1 cellular context compared by ENCODE assay signal in genomic region chr3:196080997-196081833, GRCh38.
TF ChIP-seq lines count a peak whose summit lies in the region.

No MANE protein-coding gene starts in this region.

TF ChIP-seq in HepG2, 621 proteins besides CTCF, POLR2A, EP300 and RAD21 (continued from another document and continues in another):
- TF ChIP-seq HDAC2 (CRISPR knock-in tag; IDR thresholded peaks at IDR 0.05) (no peak; the same call in none of the 2 replicates), MLXIP (CRISPR knock-in tag; IDR thresholded peaks at IDR 0.05; ENCODE audit: borderline replicate concordance) (no peak), IRF1 (CRISPR knock-in tag; IDR thresholded peaks at IDR 0.05; ENCODE audit: low read depth) (no peak), ZNF644 (CRISPR knock-in tag; IDR thresholded peaks at IDR 0.05; ENCODE audit: low read depth) (no peak), CC2D1A (CRISPR knock-in tag; IDR thresholded peaks at IDR 0.05) (no peak), ZNF451 (CRISPR knock-in tag; IDR thresholded peaks at IDR 0.05) (no peak), SIN3A (IDR thresholded peaks at IDR 0.05; ENCODE audit: borderline replicate concordance, low read depth, low read length) (peak; percentile 81; the same call in 1 of the 2 replicates), ZNF781 (CRISPR knock-in tag; IDR thresholded peaks at IDR 0.05; ENCODE audit: borderline replicate concordance, not compliant biosample characterization) (no peak), PREB (CRISPR knock-in tag; IDR thresholded peaks at IDR 0.05) (no peak), ZNF557 (CRISPR knock-in tag; IDR thresholded peaks at IDR 0.05) (no peak; the same call in 1 of the 2 replicates), ZNF746 (CRISPR knock-in tag; IDR thresholded peaks at IDR 0.05) (no peak), LRRFIP1 (CRISPR knock-in tag; conservative IDR thresholded peaks at IDR 0.05) (no peak), GABPB1 (CRISPR knock-in tag; IDR thresholded peaks at IDR 0.05) (no peak), KAT7 (CRISPR knock-in tag; IDR thresholded peaks at IDR 0.05; ENCODE audit: borderline replicate concordance) (no peak), NBN (conservative IDR thresholded peaks at IDR 0.05) (no peak), ZNF230 (CRISPR knock-in tag; IDR thresholded peaks at IDR 0.05) (peak; percentile 62; the same call in 1 of the 2 replicates), ARID2 (CRISPR knock-in tag; IDR thresholded peaks at IDR 0.05; ENCODE audit: borderline replicate concordance) (no peak), SCMH1 (CRISPR knock-in tag; IDR thresholded peaks at IDR 0.05; ENCODE audit: borderline replicate concordance) (no peak), YY1 (IDR thresholded peaks at IDR 0.05; ENCODE audit: insufficient read depth, insufficient replicate concordance, low read depth, low read length) (no peak), TBX3 (IDR thresholded peaks at IDR 0.05; ENCODE audit: borderline replicate concordance) (no peak), ZNF839 (CRISPR knock-in tag; IDR thresholded peaks at IDR 0.05; ENCODE audit: borderline replicate concordance) (no peak), MED1 (CRISPR knock-in tag; IDR thresholded peaks at IDR 0.05) (no peak), PHB2 (IDR thresholded peaks at IDR 0.05; ENCODE audit: partially characterized antibody) (no peak), THAP8 (CRISPR knock-in tag; IDR thresholded peaks at IDR 0.05; ENCODE audit: borderline replicate concordance) (no peak), ZNF672 (CRISPR knock-in tag; IDR thresholded peaks at IDR 0.05) (peak; percentile 55; the same call in 1 of the 2 replicates), ZNF598 (CRISPR knock-in tag; IDR thresholded peaks at IDR 0.05; ENCODE audit: borderline replicate concordance) (no peak), ZNF879 (CRISPR knock-in tag; IDR thresholded peaks at IDR 0.05) (no peak), ZNF333 (CRISPR knock-in tag; IDR thresholded peaks at IDR 0.05; ENCODE audit: borderline replicate concordance) (no peak), ZNF777 (CRISPR knock-in tag; IDR thresholded peaks at IDR 0.05) (no peak; the same call in 1 of the 2 replicates), MIXL1 (CRISPR knock-in tag; IDR thresholded peaks at IDR 0.05) (no peak), ZFP90 (CRISPR knock-in tag; IDR thresholded peaks at IDR 0.05; ENCODE audit: borderline replicate concordance) (no peak), RAD51 (IDR thresholded peaks at IDR 0.05; ENCODE audit: borderline replicate concordance) (no peak), KAT2B (IDR thresholded peaks at IDR 0.05; ENCODE audit: borderline replicate concordance, low read depth, low read length) (no peak), ZXDC (CRISPR knock-in tag; IDR thresholded peaks at IDR 0.05) (no peak; the same call in 1 of the 2 replicates), REST (IDR thresholded peaks at IDR 0.05; ENCODE audit: borderline replicate concordance in 1 of 2, low read depth in 1 of 2, low read length in 2 of 2) (peak in 1 of 2 experiments; percentile 82; a peak in 3 of 4 replicates), ZBTB1 (CRISPR knock-in tag; IDR thresholded peaks at IDR 0.05; ENCODE audit: borderline replicate concordance) (no peak), ZNF18 (CRISPR knock-in tag; IDR thresholded peaks at IDR 0.05; ENCODE audit: insufficient replicate concordance) (peak; percentile 18), ZBTB7A (CRISPR knock-in tag; IDR thresholded peaks at IDR 0.05) (no peak), ISL2 (CRISPR knock-in tag; IDR thresholded peaks at IDR 0.05) (no peak), ZNF674 (CRISPR knock-in tag; IDR thresholded peaks at IDR 0.05; ENCODE audit: low read depth) (no peak), HDAC1 (CRISPR knock-in tag; IDR thresholded peaks at IDR 0.05) (peak; percentile 86), FOXM1 (CRISPR knock-in tag; IDR thresholded peaks at IDR 0.05) (no peak), HOXA5 (CRISPR knock-in tag; IDR thresholded peaks at IDR 0.05) (no peak), NFYB (CRISPR knock-in tag; IDR thresholded peaks at IDR 0.05) (no peak), ZKSCAN8 (CRISPR knock-in tag; IDR thresholded peaks at IDR 0.05; ENCODE audit: borderline replicate concordance) (no peak), KDM3A (CRISPR knock-in tag; IDR thresholded peaks at IDR 0.05; ENCODE audit: low read depth) (no peak), ZNF510 (CRISPR knock-in tag; IDR thresholded peaks at IDR 0.05; ENCODE audit: low read depth) (no peak), KDM2A (CRISPR knock-in tag; IDR thresholded peaks at IDR 0.05; ENCODE audit: borderline replicate concordance, low read depth) (no peak; the same call in 1 of the 2 replicates), ZNF572 (CRISPR knock-in tag; IDR thresholded peaks at IDR 0.05) (no peak), IKZF4 (CRISPR knock-in tag; IDR thresholded peaks at IDR 0.05; ENCODE audit: borderline replicate concordance, low read depth, not compliant biosample characterization) (no peak), CBX1 (IDR thresholded peaks at IDR 0.05; ENCODE audit: low read depth) (no peak), REPIN1 (CRISPR knock-in tag; IDR thresholded peaks at IDR 0.05; ENCODE audit: borderline replicate concordance, low read depth) (no peak), TSC22D2 (CRISPR knock-in tag; IDR thresholded peaks at IDR 0.05; ENCODE audit: borderline replicate concordance) (no peak), NFE2L1 (CRISPR knock-in tag; IDR thresholded peaks at IDR 0.05; ENCODE audit: borderline replicate concordance) (no peak), IKZF1 (IDR thresholded peaks at IDR 0.05) (no peak), ZBTB7B (CRISPR knock-in tag; IDR thresholded peaks at IDR 0.05) (no peak; the same call in 1 of the 2 replicates), TP53 (CRISPR knock-in tag; conservative IDR thresholded peaks at IDR 0.05) (no peak), MEIS2 (CRISPR knock-in tag; IDR thresholded peaks at IDR 0.05) (no peak), RXRB (CRISPR knock-in tag; IDR thresholded peaks at IDR 0.05; ENCODE audit: borderline replicate concordance) (no peak), SOX6 (IDR thresholded peaks at IDR 0.05) (no peak), SOX6 (CRISPR knock-in tag; IDR thresholded peaks at IDR 0.05) (no peak)
